ENCODE assay signal across 8 cellular contexts in the genomic region with DNA sequence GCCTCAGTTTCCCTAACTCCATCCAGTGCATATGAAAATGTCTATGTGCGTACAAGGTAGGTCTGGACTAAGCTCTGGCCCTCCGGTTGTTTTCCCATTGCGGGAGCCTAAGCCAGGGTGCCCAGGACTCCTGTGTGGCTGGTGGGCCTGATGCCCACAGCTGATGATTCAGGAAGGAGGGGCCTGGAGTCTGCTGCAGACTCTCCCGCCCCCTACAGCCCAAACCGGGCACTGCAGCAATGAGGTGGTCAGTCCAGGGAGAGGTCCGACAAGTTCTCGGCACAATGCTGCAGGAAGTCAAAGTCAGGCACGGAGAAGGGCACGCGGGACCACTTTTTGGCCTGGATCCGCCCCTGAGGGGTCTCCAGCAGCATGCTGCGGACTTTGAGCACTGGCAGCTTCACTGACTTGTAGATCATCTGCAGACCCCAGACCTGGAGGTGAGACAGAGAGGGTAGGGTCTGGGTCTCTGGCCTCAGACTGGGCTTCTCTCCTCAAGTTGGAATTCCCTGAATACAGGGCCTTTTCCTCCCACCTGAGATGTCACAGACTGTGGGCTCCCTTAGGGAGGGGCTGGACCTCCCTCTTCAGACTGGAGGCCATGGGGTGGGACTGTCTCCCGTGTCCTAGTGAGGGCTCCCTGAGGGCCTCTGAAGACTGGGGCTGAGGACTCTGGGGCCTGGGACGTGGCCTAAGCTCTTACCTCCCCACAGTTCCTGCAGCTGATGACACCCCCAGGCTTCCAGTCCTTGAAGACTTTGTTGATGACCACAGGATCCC. TPM values are rescaled to one million over a fixed set of nuclear protein-coding genes. Genes with fewer than 3 reads are reported as not detected.
A peak's percentile ranks its signal among the peaks of the same experiment; 100 is the strongest.
DNase-seq lines count a peak whose midpoint lies in the region; ATAC-seq and TF ChIP-seq lines count a peak whose summit lies in the region.

No MANE protein-coding gene starts in this region.

- H3K27me3 ChIP-seq in neuronal stem cell (ENCODE audit: control insufficient read depth in 3 of 3, insufficient read depth in 3 of 3, low read depth in 1 of 3, low read length in 3 of 3) (peaks cover 5 to 72% (median 16%) of the 10 kb centered on the region in 3 experiments), thoracic aorta (replicated peaks; ENCODE audit: insufficient read depth) (peaks cover 7% of the 10 kb centered on the region)

- H3K27me3 Mint-ChIP-seq in activated T-cell treated with anti-CD3 and anti-CD28 coated beads, Interleukin-2, amount 50 U/mL, for 24 hours = peaks cover 13% of the 10 kb centered on the region

- peaks cover 2% of the 10 kb centered on the region for H3K36me3 Mint-ChIP-seq in activated T-cell treated with anti-CD3 and anti-CD28 coated beads, Interleukin-2, amount 50 U/mL, for 24 hours (ENCODE audit: low read depth)

- no peak overlapping the region for H3K14ac ChIP-seq in neuronal stem cell (ENCODE audit: low read length)

- H3K79me2 ChIP-seq in OCI-LY7 (ENCODE audit: insufficient read depth, low read depth, low read length) = no peaks in the 10 kb centered on the region

- H3K79me1 ChIP-seq in neuronal stem cell (ENCODE audit: low read depth, low read length) = no peaks in the 10 kb centered on the region

- H3K4me3 Mint-ChIP-seq in activated T-cell treated with anti-CD3 and anti-CD28 coated beads, Interleukin-2, amount 50 U/mL, for 24 hours = no peak overlapping the region

- intact Hi-C loops in OCI-LY7 (cut with micrococcal nuclease; ENCODE audit: unreplicated experiment) = loop anchor here (2.0 to 5.0 kb wide), 2 partner anchors 34 to 139 kb away; no protein-coding TSS in a partner anchor

- in situ Hi-C loops in GM13977 (cut with MboI; ENCODE audit: low pct_unique_long_range_greater_than_20kb, low sequenced_read_pairs, unreplicated experiment) = loop anchor here (10.0 to 25.0 kb wide), 2 partner anchors 137 to 364 kb away; partner anchors contain the start of genes CNP and HAP1

- TF ChIP-seq CTCF in GM13977 (IDR thresholded peaks at IDR 0.05; ENCODE audit: extremely low read depth, insufficient read depth, missing control alignments) = peak; percentile 90
- peak; percentile 98 for TF ChIP-seq CTCF in OCI-LY7 (conservative IDR thresholded peaks at IDR 0.05; ENCODE audit: low read length)
- peak; percentile 95 for TF ChIP-seq CTCF in fibroblast of mammary gland (conservative IDR thresholded peaks at IDR 0.05; ENCODE audit: control insufficient read depth, insufficient read depth, low read depth, low read length)
- peak; percentile 77 for TF ChIP-seq CTCF in thoracic aorta (IDR thresholded peaks at IDR 0.05)

- no peak overlapping the region for H2BK12ac ChIP-seq in neuronal stem cell (ENCODE audit: low read length)

- H2BK5ac ChIP-seq in neuronal stem cell (ENCODE audit: low read length) = no peak overlapping the region

- DNase-seq in AG08396 (ENCODE audit: low spot score) (peak; percentile 90), GM13977 (ENCODE audit: low spot score) (peak; percentile 87), OCI-LY7 (ENCODE audit: low spot score) (peak; percentile 68), fibroblast of mammary gland (ENCODE audit: low read depth) (peak; percentile 69), neuronal stem cell (ENCODE audit: low spot score) (peak; percentile 68), thoracic aorta (ENCODE audit: low spot score) (peak; percentile 49)
- peak; percentile 82 for DNase-seq in activated T-cell treated with anti-CD3 and anti-CD28 coated beads, Interleukin-2, amount 50 U/mL, for 24 hours

- H3K4ac ChIP-seq in neuronal stem cell (ENCODE audit: low read length) = no peak overlapping the region

- H4K20me1 ChIP-seq in OCI-LY7 (ENCODE audit: insufficient read depth, low read length) = no peaks in the 10 kb centered on the region

- no peak overlapping the region for H3K27ac Mint-ChIP-seq in activated T-cell treated with anti-CD3 and anti-CD28 coated beads, Interleukin-2, amount 50 U/mL, for 24 hours

- H3K18ac ChIP-seq in neuronal stem cell (ENCODE audit: low read length) = no peak overlapping the region

- no peak overlapping the region for H4K8ac ChIP-seq in neuronal stem cell (ENCODE audit: low read depth, low read length)

- H3K9me2 ChIP-seq in OCI-LY7 (ENCODE audit: insufficient read depth, low read length) = no peaks in the 10 kb centered on the region

- H3K4me1 Mint-ChIP-seq in activated T-cell treated with anti-CD3 and anti-CD28 coated beads, Interleukin-2, amount 50 U/mL, for 24 hours (ENCODE audit: low read depth) = peaks cover 9% of the 10 kb centered on the region

- H2AFZ ChIP-seq in OCI-LY7 (ENCODE audit: low read length) = no peak overlapping the region
- peak overlapping the region; percentile 81 for H2AFZ ChIP-seq in neuronal stem cell (ENCODE audit: low read length)

- H3K36me3 ChIP-seq in OCI-LY7 (ENCODE audit: insufficient read depth, low read length) = no peaks in the 10 kb centered on the region
- H3K36me3 ChIP-seq in neuronal stem cell (replicated peaks in 1 of 2; ENCODE audit: control insufficient read depth in 2 of 2, insufficient read depth in 2 of 2, low read length in 2 of 2) = no peaks in the 10 kb centered on the region
- H3K36me3 ChIP-seq in thoracic aorta = no peaks in the 10 kb centered on the region

- H3K9me3 Mint-ChIP-seq in activated T-cell treated with anti-CD3 and anti-CD28 coated beads, Interleukin-2, amount 50 U/mL, for 24 hours = no peaks in the 10 kb centered on the region

- H3K27ac ChIP-seq in OCI-LY7 (ENCODE audit: low read depth, low read length, poor library complexity, severe bottlenecking) = no peak overlapping the region
- H3K27ac ChIP-seq in neuronal stem cell (replicated peaks; ENCODE audit: low read length) = no peak overlapping the region
- no peak overlapping the region for H3K27ac ChIP-seq in thoracic aorta

- H4K91ac ChIP-seq in neuronal stem cell (ENCODE audit: low read depth, low read length, poor library complexity) = no peak overlapping the region

- CTCF ChIA-PET in OCI-LY7 (lab: Charles Lee; ENCODE audit: unreplicated experiment) = no interaction called here

- H3K4me2 ChIP-seq in OCI-LY7 (ENCODE audit: low read length) (no peak overlapping the region), neuronal stem cell (ENCODE audit: insufficient read depth, low read length, poor library complexity, severe bottlenecking) (no peak overlapping the region)

- no TSS peak for BruUV-seq in OCI-LY7 (replicated peaks; lab: Mats Ljungman, UMichigan)

- WGBS in neuronal stem cell (ENCODE audit: extremely low coverage in 2 of 2, insufficient read length in 2 of 2, insufficient replicate concordance in 1 of 2), 2 donors = no CpG with 5 or more reads among the region's 14 CpGs

- no peak overlapping the region for H2AK5ac ChIP-seq in neuronal stem cell (ENCODE audit: low read depth, low read length)

- no peak overlapping the region for H2BK15ac ChIP-seq in neuronal stem cell (ENCODE audit: low read length)

- H3K9ac ChIP-seq in neuronal stem cell (ENCODE audit: low read depth, low read length, poor library complexity) = no peak overlapping the region

- H3K23ac ChIP-seq in neuronal stem cell (ENCODE audit: low read depth, low read length, poor library complexity) = no peak overlapping the region

- POLR2A ChIA-PET in OCI-LY7 (lab: Charles Lee) = no interaction called here

- H3K4me3 ChIP-seq in OCI-LY7 (ENCODE audit: low read depth, low read length, poor library complexity, severe bottlenecking) (no peak overlapping the region), fibroblast of mammary gland (ENCODE audit: control insufficient read depth, low read depth, low read length) (no peak overlapping the region), neuronal stem cell (ENCODE audit: low read length in 2 of 2) (no peak overlapping the region), thoracic aorta (no peak overlapping the region)

- H3K4me1 ChIP-seq in OCI-LY7 (ENCODE audit: insufficient read depth, low read length, poor library complexity, severe bottlenecking) = peaks cover 14% of the 10 kb centered on the region
- H3K4me1 ChIP-seq in neuronal stem cell (ENCODE audit: control insufficient read depth in 2 of 2, insufficient read depth in 1 of 2, low read depth in 1 of 2, low read length in 2 of 2) = peaks cover 5% of the 10 kb centered on the region in 2 donors
- peaks cover 3 to 4% of the 10 kb centered on the region in 2 donors for H3K4me1 ChIP-seq in thoracic aorta (ENCODE audit: control insufficient read depth in 1 of 2, low read depth in 2 of 2)

- no peak for ATAC-seq in thoracic aorta (ENCODE audit: insufficient number of reproducible peaks, low FRiP score, low read depth)
- ATAC-seq in GM21367 (IDR thresholded peaks at IDR 0.05; ENCODE audit: unreplicated experiment) = no peak

- H3K9me3 ChIP-seq in OCI-LY7 (ENCODE audit: low read length) (no peaks in the 10 kb centered on the region), neuronal stem cell (replicated peaks in 1 of 2; ENCODE audit: control insufficient read depth in 2 of 2, insufficient read depth in 1 of 2, low read depth in 1 of 2, low read length in 2 of 2) (no peaks in the 10 kb centered on the region), thoracic aorta (no peaks in the 10 kb centered on the region)

- no peak overlapping the region for H2BK120ac ChIP-seq in neuronal stem cell (ENCODE audit: low read depth, low read length)

RNA-seq across cellular contexts. Expression of gene ZNF385C, which starts 3.4 kb away (rescaled TPM):
- 0.21 and 0.85 TPM in 2 replicates for total RNA-seq in OCI-LY7 (2014; rRNA removed; shearing (Covaris generic))
- total RNA-seq in OCI-LY7 (2022) (0.26 and 0.67 TPM in 2 replicates), thoracic aorta (not detected)
- polyA plus RNA-seq in neuronal stem cell (2013, experiment 1 of 2) = 4.2 TPM
- polyA plus RNA-seq in neuronal stem cell (2013, experiment 2 of 2) = 4.2 TPM

RNA-seq across cellular contexts. Expression of gene DHX58, which starts 10.8 kb away (rescaled TPM):
- 7.7 and 10.3 TPM in 2 replicates for total RNA-seq in OCI-LY7 (2014; rRNA removed; shearing (Covaris generic))
- total RNA-seq in OCI-LY7 (2022) (19.4 and 23.7 TPM in 2 replicates), thoracic aorta (10 to 100 TPM; 13.7 to 18.5 TPM)
- 0.21 TPM for polyA plus RNA-seq in neuronal stem cell (2013, experiment 1 of 2)
- polyA plus RNA-seq in neuronal stem cell (2013, experiment 2 of 2) = 0.14 TPM

RNA-seq across cellular contexts. Expression of gene KAT2A, which starts 19.5 kb away (rescaled TPM):
- 56.1 and 73.0 TPM in 2 replicates for total RNA-seq in OCI-LY7 (2014; rRNA removed; shearing (Covaris generic))
- total RNA-seq in OCI-LY7 (2022) (89.8 and 95.2 TPM in 2 replicates), thoracic aorta (10 to 100 TPM; 26.4 to 31.3 TPM)
- 28.4 TPM for polyA plus RNA-seq in neuronal stem cell (2013, experiment 1 of 2)
- polyA plus RNA-seq in neuronal stem cell (2013, experiment 2 of 2) = 27.4 TPM

RNA-seq across cellular contexts. Expression of gene HSPB9, which starts 20.9 kb away (rescaled TPM):
- total RNA-seq in OCI-LY7 (2014; rRNA removed; shearing (Covaris generic)) = 0.16 TPM in 1 of 2 replicates, not detected in the other
- total RNA-seq in OCI-LY7 (2022) = not detected in 2 replicates
- polyA plus RNA-seq in neuronal stem cell (2013, experiment 1 of 2) = 0.15 TPM
- 0.08 TPM for polyA plus RNA-seq in neuronal stem cell (2013, experiment 2 of 2)
- not detected for total RNA-seq in thoracic aorta

RNA-seq across cellular contexts. Expression of gene C17orf113, which starts 51.3 kb away (rescaled TPM):
- 0.10 and 0.25 TPM in 2 replicates for total RNA-seq in OCI-LY7 (2014; rRNA removed; shearing (Covaris generic))
- total RNA-seq in OCI-LY7 (2022) = 0.25 TPM in 1 of 2 replicates, not detected in the other
- polyA plus RNA-seq in neuronal stem cell (2013, experiment 1 of 2) = 2.4 TPM
- polyA plus RNA-seq in neuronal stem cell (2013, experiment 2 of 2) = 2.6 TPM
- total RNA-seq in thoracic aorta = under 1 TPM; 0.21 to 0.54 TPM
